ENCODE assay signal across 2 cellular contexts in genomic region chr9:130680836-130681768, GRCh38.
TF ChIP-seq lines count a peak whose summit lies in the region.

No MANE protein-coding gene starts in this region.

TF ChIP-seq in HEK293, 187 proteins besides CTCF, POLR2A, EP300 and RAD21 (continued from another document and continues in another):
- TF ChIP-seq ZBTB10 (tag by site-specific recombination; IDR thresholded peaks at IDR 0.05) = no peak
- no peak for TF ChIP-seq ZNF366 (tag by site-specific recombination; conservative IDR thresholded peaks at IDR 0.05)
- no peak for TF ChIP-seq ZNF10 (tag by site-specific recombination; IDR thresholded peaks at IDR 0.05)
- no peak for TF ChIP-seq SCRT2 (tag by site-specific recombination; IDR thresholded peaks at IDR 0.05)
- no peak for TF ChIP-seq ZNF133 (tag by site-specific recombination; IDR thresholded peaks at IDR 0.05)
- no peak for TF ChIP-seq ZNF221 (tag by site-specific recombination; IDR thresholded peaks at IDR 0.05; ENCODE audit: borderline replicate concordance)
- TF ChIP-seq ZNF707 (tag by site-specific recombination; IDR thresholded peaks at IDR 0.05) = no peak
- peak; percentile 33; the same call in 1 of the 2 replicates for TF ChIP-seq ZNF24 (tag by site-specific recombination; IDR thresholded peaks at IDR 0.05)
- TF ChIP-seq ZNF701 (tag by site-specific recombination; IDR thresholded peaks at IDR 0.05) = no peak
- no peak for TF ChIP-seq ZNF791 (tag by site-specific recombination; IDR thresholded peaks at IDR 0.05)
- no peak for TF ChIP-seq KLF7 (tag by site-specific recombination; IDR thresholded peaks at IDR 0.05; ENCODE audit: borderline replicate concordance)
- TF ChIP-seq ZNF561 (tag by site-specific recombination; IDR thresholded peaks at IDR 0.05; ENCODE audit: borderline replicate concordance) = no peak; the same call in 1 of the 2 replicates
- TF ChIP-seq ZBTB26 (tag by site-specific recombination; optimal IDR thresholded peaks at IDR 0.05) = peak; percentile 97
- TF ChIP-seq PRDM4 (tag by site-specific recombination; IDR thresholded peaks at IDR 0.05) = 0 out of 2 replicates have a peak, but pooled peaks have one; percentile 9
- TF ChIP-seq ELK4 (IDR thresholded peaks at IDR 0.05; ENCODE audit: borderline replicate concordance, low read depth, low read length) = no peak
- no peak for TF ChIP-seq ZNF248 (tag by site-specific recombination; IDR thresholded peaks at IDR 0.05)
- TF ChIP-seq GLI2 (tag by site-specific recombination; IDR thresholded peaks at IDR 0.05; ENCODE audit: borderline replicate concordance, low read depth) = no peak
- no peak for TF ChIP-seq ZNF155 (tag by site-specific recombination; IDR thresholded peaks at IDR 0.05)

TF ChIP-seq in H1, 55 proteins besides CTCF, POLR2A, EP300 and RAD21 (continued from another document):
- TF ChIP-seq NANOG (IDR thresholded peaks at IDR 0.05; ENCODE audit: insufficient read depth, low read depth, low read length, poor library complexity, severe bottlenecking) (no peak), FOSL1 (IDR thresholded peaks at IDR 0.05; ENCODE audit: insufficient read depth, low read depth, low read length) (no peak), TAF7 (optimal IDR thresholded peaks at IDR 0.05; ENCODE audit: borderline replicate concordance, low read depth, low read length) (no peak), BRCA1 (IDR thresholded peaks at IDR 0.05; ENCODE audit: low read depth, low read length) (no peak), TBP (IDR thresholded peaks at IDR 0.05; ENCODE audit: low read depth, low read length) (no peak), RNF2 (IDR thresholded peaks at IDR 0.05; ENCODE audit: borderline replicate concordance, low read depth, low read length, missing control alignments, poor library complexity, severe bottlenecking) (no peak)
